ENCODE assay signal across 20 cellular contexts in genomic region chr12:129467749-129468148, GRCh38.
"Had no signal": no experiment of that assay in that cellular context is flagged by ENCODE, and none has a peak within 500 bp of the region (broad histone marks: within the 10 kb centered on the region; RNA-seq: fewer than 3 reads in every experiment).

No MANE protein-coding gene starts in this region.

- H3K27ac Mint-ChIP-seq: activated CD4-positive, alpha-beta memory T cell treated with anti-CD3 and anti-CD28 coated beads for 36 hours; effector memory CD8-positive, alpha-beta T cell; stimulated activated memory B cell treated with anti-CD40 and anti-IgM and Interleukin-4, amounts not matched to agents 10 μg/mL and 1 μg/mL and 100 μg/mL, for 72 hours had no signal

- H3K27me3 ChIP-seq: colonic mucosa, dorsolateral prefrontal cortex, esophagus muscularis mucosa, gastrocnemius medialis, heart left ventricle, sigmoid colon, transverse colon, uterus had no signal

- H3K9me3 ChIP-seq: colonic mucosa, esophagus muscularis mucosa, gastrocnemius medialis, heart left ventricle, lower lobe of right lung, transverse colon, uterus had no signal

- H3K27me3 Mint-ChIP-seq: activated CD4-positive, alpha-beta memory T cell treated with anti-CD3 and anti-CD28 coated beads for 36 hours; activated naive CD4-positive, alpha-beta T cell treated with anti-CD3 and anti-CD28 coated beads, Interleukin-2, amount 10 ng/mL, durations not matched to agents 7 days and 5 days; effector memory CD8-positive, alpha-beta T cell; stimulated activated memory B cell treated with anti-CD40 and anti-IgM and Interleukin-4, amounts not matched to agents 10 μg/mL and 1 μg/mL and 100 μg/mL, for 72 hours had no signal

- H3K36me3 Mint-ChIP-seq: activated CD4-positive, alpha-beta memory T cell treated with anti-CD3 and anti-CD28 coated beads for 36 hours; activated naive CD4-positive, alpha-beta T cell treated with anti-CD3 and anti-CD28 coated beads, Interleukin-2, amount 10 ng/mL, durations not matched to agents 7 days and 5 days; stimulated activated memory B cell treated with anti-CD40 and anti-IgM and Interleukin-4, amounts not matched to agents 10 μg/mL and 1 μg/mL and 100 μg/mL, for 72 hours had no signal

- H3K4me2 ChIP-seq: smooth muscle cell had no signal

- H3K36me3 ChIP-seq: colonic mucosa, esophagus muscularis mucosa, gastrocnemius medialis, heart left ventricle, lower lobe of right lung, sigmoid colon, transverse colon, uterus had no signal

- H3K4me3 ChIP-seq: colonic mucosa, dorsolateral prefrontal cortex, esophagus muscularis mucosa, gastrocnemius medialis, heart left ventricle, lower lobe of right lung, mucosa of descending colon, sigmoid colon, smooth muscle cell, transverse colon, uterus had no signal

- H3K4me1 Mint-ChIP-seq: activated naive CD4-positive, alpha-beta T cell treated with anti-CD3 and anti-CD28 coated beads, Interleukin-2, amount 10 ng/mL, durations not matched to agents 7 days and 5 days; stimulated activated memory B cell treated with anti-CD40 and anti-IgM and Interleukin-4, amounts not matched to agents 10 μg/mL and 1 μg/mL and 100 μg/mL, for 72 hours had no signal

- DNase-seq: activated CD4-positive, alpha-beta memory T cell treated with anti-CD3 and anti-CD28 coated beads for 36 hours; activated CD4-positive, alpha-beta T cell treated with anti-CD3 and anti-CD28 coated beads for 48 hours; activated naive CD4-positive, alpha-beta T cell treated with anti-CD3 and anti-CD28 coated beads, Interleukin-2, amount 10 ng/mL, durations not matched to agents 7 days and 5 days; activated T-cell treated with anti-CD3 and anti-CD28 coated beads, Interleukin-2, amount 50 U/mL, for 48 hours; colonic mucosa; dorsolateral prefrontal cortex; effector memory CD8-positive, alpha-beta T cell; gastrocnemius medialis; heart left ventricle; kidney; lower lobe of right lung; mucosa of descending colon; sigmoid colon; stimulated activated CD4-positive, alpha-beta T cell treated with anti-CD3 and anti-CD28 coated beads, Interleukin-15, amount 100 ng/mL, for 24 hours; transverse colon; uterus had no signal

- H3K4me3 Mint-ChIP-seq: activated CD4-positive, alpha-beta memory T cell treated with anti-CD3 and anti-CD28 coated beads for 36 hours; activated naive CD4-positive, alpha-beta T cell treated with anti-CD3 and anti-CD28 coated beads, Interleukin-2, amount 10 ng/mL, durations not matched to agents 7 days and 5 days; effector memory CD8-positive, alpha-beta T cell; neural crest cell; stimulated activated memory B cell treated with anti-CD40 and anti-IgM and Interleukin-4, amounts not matched to agents 10 μg/mL and 1 μg/mL and 100 μg/mL, for 72 hours had no signal

- H3K9me3 Mint-ChIP-seq: stimulated activated memory B cell treated with anti-CD40 and anti-IgM and Interleukin-4, amounts not matched to agents 10 μg/mL and 1 μg/mL and 100 μg/mL, for 72 hours had no signal

- H3K27ac ChIP-seq: colonic mucosa, dorsolateral prefrontal cortex, esophagus muscularis mucosa, gastrocnemius medialis, heart left ventricle, lower lobe of right lung, sigmoid colon, transverse colon, uterus had no signal
